Comparison of ENCODE assay signal across 1 cellular context in genomic region chr11:116874251-116874650, GRCh38.
TF ChIP-seq lines count a peak whose summit lies in the region.

No MANE protein-coding gene starts in this region.

TF ChIP-seq in IMR-90, 13 proteins besides CTCF, POLR2A, EP300 and RAD21:
- TF ChIP-seq NFE2L2 (IDR thresholded peaks at IDR 0.05; ENCODE audit: low read depth, low read length), result no peak
